1 cellular context compared by ENCODE assay signal in the genomic region with DNA sequence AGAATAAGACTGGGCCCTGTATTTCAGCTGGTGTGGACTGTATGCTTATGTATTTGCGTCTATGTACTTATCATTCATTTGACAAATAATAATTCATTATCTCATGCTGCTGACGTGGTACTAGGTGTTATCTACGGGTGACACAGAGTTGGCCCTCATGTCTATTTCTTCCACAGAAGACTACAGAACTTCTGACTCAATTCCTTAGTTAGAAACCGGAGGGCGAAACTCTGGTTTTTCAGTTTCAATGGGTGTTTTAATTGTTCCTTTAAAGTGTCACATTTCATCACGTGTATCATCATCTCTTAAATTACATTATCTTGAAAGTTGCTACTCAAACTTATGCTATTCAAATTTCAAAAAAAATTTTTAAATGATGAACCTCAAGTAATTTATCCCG.
TF ChIP-seq lines count a peak whose summit lies in the region.

No MANE protein-coding gene starts in this region.

TF ChIP-seq in GM12878, 131 proteins besides CTCF, POLR2A, EP300 and RAD21 (continued from another document):
- TF ChIP-seq, protein P1, sequence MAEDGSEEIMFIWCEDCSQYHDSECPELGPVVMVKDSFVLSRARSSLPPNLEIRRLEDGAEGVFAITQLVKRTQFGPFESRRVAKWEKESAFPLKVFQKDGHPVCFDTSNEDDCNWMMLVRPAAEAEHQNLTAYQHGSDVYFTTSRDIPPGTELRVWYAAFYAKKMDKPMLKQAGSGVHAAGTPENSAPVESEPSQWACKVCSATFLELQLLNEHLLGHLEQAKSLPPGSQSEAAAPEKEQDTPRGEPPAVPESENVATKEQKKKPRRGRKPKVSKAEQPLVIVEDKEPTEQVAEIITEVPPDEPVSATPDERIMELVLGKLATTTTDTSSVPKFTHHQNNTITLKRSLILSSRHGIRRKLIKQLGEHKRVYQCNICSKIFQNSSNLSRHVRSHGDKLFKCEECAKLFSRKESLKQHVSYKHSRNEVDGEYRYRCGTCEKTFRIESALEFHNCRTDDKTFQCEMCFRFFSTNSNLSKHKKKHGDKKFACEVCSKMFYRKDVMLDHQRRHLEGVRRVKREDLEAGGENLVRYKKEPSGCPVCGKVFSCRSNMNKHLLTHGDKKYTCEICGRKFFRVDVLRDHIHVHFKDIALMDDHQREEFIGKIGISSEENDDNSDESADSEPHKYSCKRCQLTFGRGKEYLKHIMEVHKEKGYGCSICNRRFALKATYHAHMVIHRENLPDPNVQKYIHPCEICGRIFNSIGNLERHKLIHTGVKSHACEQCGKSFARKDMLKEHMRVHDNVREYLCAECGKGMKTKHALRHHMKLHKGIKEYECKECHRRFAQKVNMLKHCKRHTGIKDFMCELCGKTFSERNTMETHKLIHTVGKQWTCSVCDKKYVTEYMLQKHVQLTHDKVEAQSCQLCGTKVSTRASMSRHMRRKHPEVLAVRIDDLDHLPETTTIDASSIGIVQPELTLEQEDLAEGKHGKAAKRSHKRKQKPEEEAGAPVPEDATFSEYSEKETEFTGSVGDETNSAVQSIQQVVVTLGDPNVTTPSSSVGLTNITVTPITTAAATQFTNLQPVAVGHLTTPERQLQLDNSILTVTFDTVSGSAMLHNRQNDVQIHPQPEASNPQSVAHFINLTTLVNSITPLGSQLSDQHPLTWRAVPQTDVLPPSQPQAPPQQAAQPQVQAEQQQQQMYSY (CRISPR knock-in tag; IDR thresholded peaks at IDR 0.05), result no peak
- TF ChIP-seq MYC (IDR thresholded peaks at IDR 0.05; ENCODE audit: insufficient read depth, insufficient read length, insufficient replicate concordance, low read length, severe bottlenecking) (no peak), CREM (IDR thresholded peaks at IDR 0.05; ENCODE audit: low read depth) (peak; percentile 95), ATF7 (IDR thresholded peaks at IDR 0.05; ENCODE audit: low read depth) (peak; percentile 94), NR2F1 (conservative IDR thresholded peaks at IDR 0.05) (peak; percentile 77), FOXM1 (IDR thresholded peaks at IDR 0.05; ENCODE audit: low read depth, low read length) (peak; percentile 34; the same call in 1 of the 2 replicates), CEBPB (IDR thresholded peaks at IDR 0.05; ENCODE audit: borderline replicate concordance in 1 of 2, low read depth in 2 of 2, low read length in 2 of 2) (0 out of 4 replicates have a peak, but pooled peaks of 1 of the 2 experiments have one; percentile 24), BMI1 (IDR thresholded peaks at IDR 0.05; ENCODE audit: borderline replicate concordance) (peak; percentile 75), ZBED1 (IDR thresholded peaks at IDR 0.05; ENCODE audit: borderline replicate concordance) (peak; percentile 39; the same call in 1 of the 2 replicates), SUPT20H (IDR thresholded peaks at IDR 0.05; ENCODE audit: borderline replicate concordance, control insufficient read depth, low read depth, low read length) (no peak), SREBF2 (IDR thresholded peaks at IDR 0.05; ENCODE audit: low read length) (no peak), RBBP5 (conservative IDR thresholded peaks at IDR 0.05) (no peak), IKZF2 (IDR thresholded peaks at IDR 0.05) (peak in 1 of 2 experiments; percentile 38; a peak in 3 of 4 replicates), IKZF1 (conservative IDR thresholded peaks at IDR 0.05) (peak; percentile 42; the same call in 1 of the 2 replicates), POLR2AphosphoS5 (IDR thresholded peaks at IDR 0.05; ENCODE audit: low read length) (no peak)
- TF ChIP-seq, protein P2, sequence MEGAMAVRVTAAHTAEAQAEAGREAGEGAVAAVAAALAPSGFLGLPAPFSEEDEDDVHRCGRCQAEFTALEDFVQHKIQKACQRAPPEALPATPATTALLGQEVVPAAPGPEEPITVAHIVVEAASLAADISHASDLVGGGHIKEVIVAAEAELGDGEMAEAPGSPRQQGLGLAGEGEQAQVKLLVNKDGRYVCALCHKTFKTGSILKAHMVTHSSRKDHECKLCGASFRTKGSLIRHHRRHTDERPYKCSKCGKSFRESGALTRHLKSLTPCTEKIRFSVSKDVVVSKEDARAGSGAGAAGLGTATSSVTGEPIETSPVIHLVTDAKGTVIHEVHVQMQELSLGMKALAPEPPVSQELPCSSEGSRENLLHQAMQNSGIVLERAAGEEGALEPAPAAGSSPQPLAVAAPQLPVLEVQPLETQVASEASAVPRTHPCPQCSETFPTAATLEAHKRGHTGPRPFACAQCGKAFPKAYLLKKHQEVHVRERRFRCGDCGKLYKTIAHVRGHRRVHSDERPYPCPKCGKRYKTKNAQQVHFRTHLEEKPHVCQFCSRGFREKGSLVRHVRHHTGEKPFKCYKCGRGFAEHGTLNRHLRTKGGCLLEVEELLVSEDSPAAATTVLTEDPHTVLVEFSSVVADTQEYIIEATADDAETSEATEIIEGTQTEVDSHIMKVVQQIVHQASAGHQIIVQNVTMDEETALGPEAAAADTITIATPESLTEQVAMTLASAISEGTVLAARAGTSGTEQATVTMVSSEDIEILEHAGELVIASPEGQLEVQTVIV (IDR thresholded peaks at IDR 0.05; ENCODE audit: borderline replicate concordance, partially characterized antibody), result no peak
- TF ChIP-seq, protein P3, sequence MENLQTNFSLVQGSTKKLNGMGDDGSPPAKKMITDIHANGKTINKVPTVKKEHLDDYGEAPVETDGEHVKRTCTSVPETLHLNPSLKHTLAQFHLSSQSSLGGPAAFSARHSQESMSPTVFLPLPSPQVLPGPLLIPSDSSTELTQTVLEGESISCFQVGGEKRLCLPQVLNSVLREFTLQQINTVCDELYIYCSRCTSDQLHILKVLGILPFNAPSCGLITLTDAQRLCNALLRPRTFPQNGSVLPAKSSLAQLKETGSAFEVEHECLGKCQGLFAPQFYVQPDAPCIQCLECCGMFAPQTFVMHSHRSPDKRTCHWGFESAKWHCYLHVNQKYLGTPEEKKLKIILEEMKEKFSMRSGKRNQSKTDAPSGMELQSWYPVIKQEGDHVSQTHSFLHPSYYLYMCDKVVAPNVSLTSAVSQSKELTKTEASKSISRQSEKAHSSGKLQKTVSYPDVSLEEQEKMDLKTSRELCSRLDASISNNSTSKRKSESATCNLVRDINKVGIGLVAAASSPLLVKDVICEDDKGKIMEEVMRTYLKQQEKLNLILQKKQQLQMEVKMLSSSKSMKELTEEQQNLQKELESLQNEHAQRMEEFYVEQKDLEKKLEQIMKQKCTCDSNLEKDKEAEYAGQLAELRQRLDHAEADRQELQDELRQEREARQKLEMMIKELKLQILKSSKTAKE (IDR thresholded peaks at IDR 0.05; ENCODE audit: low read depth, poor library complexity, severe bottlenecking), result peak; percentile 86
